1 cellular context compared by ENCODE assay signal in genomic region chr5:29001666-29002065, GRCh38.
TF ChIP-seq lines count a peak whose summit lies in the region.

No MANE protein-coding gene starts in this region.

TF ChIP-seq in HepG2, 621 proteins besides CTCF, POLR2A, EP300 and RAD21 (continued from another document):
- TF ChIP-seq MEIS2 (CRISPR knock-in tag; IDR thresholded peaks at IDR 0.05) (no peak), IRF1 (CRISPR knock-in tag; IDR thresholded peaks at IDR 0.05; ENCODE audit: low read depth) (no peak), TOE1 (CRISPR knock-in tag; IDR thresholded peaks at IDR 0.05) (no peak)
